1 cellular context compared by ENCODE assay signal in genomic region chr5:180623411-180623834, GRCh38.
TF ChIP-seq lines count a peak whose summit lies in the region.

No MANE protein-coding gene starts in this region.

TF ChIP-seq in H1, 55 proteins besides CTCF, POLR2A, EP300 and RAD21 (continued from another document):
- no peak for TF ChIP-seq RNF2 (IDR thresholded peaks at IDR 0.05; ENCODE audit: borderline replicate concordance, low read depth, low read length, missing control alignments, poor library complexity, severe bottlenecking)
- TF ChIP-seq SP2 (IDR thresholded peaks at IDR 0.05; ENCODE audit: low read length) = no peak
TF ChIP-seq in H1: peak in this region for 0.
